Comparison of ENCODE assay signal across 17 cellular contexts in genomic region chr6:95815389-95816056, GRCh38.
A peak's percentile ranks its signal among the peaks of the same experiment; 100 is the strongest.
DNase-seq lines count a peak whose midpoint lies in the region; TF ChIP-seq lines count a peak whose summit lies in the region.
"Had no signal": no experiment of that assay in that cellular context is flagged by ENCODE, and none has a peak within 500 bp of the region (broad histone marks: within the 10 kb centered on the region; RNA-seq: fewer than 3 reads in every experiment).

No MANE protein-coding gene starts in this region.

- TF ChIP-seq RAD21 in liver (IDR thresholded peaks at IDR 0.05): peak; percentile 63 to 65

- no peaks in the 10 kb centered on the region for H3K9me2 ChIP-seq in hepatocyte (replicated peaks; ENCODE audit: insufficient read depth)

- WGBS in hepatocyte (ENCODE audit: low lambda C conversion rate, missing lambda C conversion rate): 79% methylated on average over 3 of the region's 3 CpGs
- WGBS in liver: 38% methylated on average over 3 of the region's 3 CpGs
- 67 to 69% methylated on average over 3 of the region's 3 CpGs for WGBS in thyroid gland, 2 donors

- no peak overlapping the region for H3K27ac ChIP-seq in hepatocyte
- H3K27ac ChIP-seq in liver (ENCODE audit: low read depth in 1 of 2, low read length in 2 of 2): peak overlapping the region; percentile 36 to 41
- no peak overlapping the region for H3K27ac ChIP-seq in thyroid gland
- H3K27ac ChIP-seq: 22Rv1, A549, BLaER1 had no signal

- DNase-seq in GDM1 (lab: John Stamatoyannopoulos, UW) (peak; percentile 2), hepatocyte (ENCODE audit: low spot score) (peak; percentile 17), thyroid gland (peak; percentile 19), NCI-H2196 (lab: John Stamatoyannopoulos, UW; ENCODE audit: unreplicated experiment) (no peak), NCI-H748 (lab: John Stamatoyannopoulos, UW; ENCODE audit: unreplicated experiment) (no peak), Ammon's horn (ENCODE audit: low spot score) (no peak)
- DNase-seq: AML-193; CD4-positive, alpha-beta memory T cell; DMS153; DMS79 treated with DMSO at 0.1 percent for 48 hours; HFFc6; KG1 had no signal

- no peak overlapping the region for H3K9ac ChIP-seq in liver (ENCODE audit: low read depth in 1 of 2, low read length in 2 of 2)
- H3K9ac ChIP-seq: BLaER1 had no signal

- H3K36me3 ChIP-seq in hepatocyte (replicated peaks; ENCODE audit: insufficient read depth, low read depth) (no peaks in the 10 kb centered on the region), liver (ENCODE audit: control insufficient read depth in 4 of 4, insufficient read depth in 3 of 4, low read depth in 1 of 4, low read length in 3 of 4) (no peaks in the 10 kb centered on the region), thyroid gland (no peaks in the 10 kb centered on the region)
- H3K36me3 ChIP-seq: BLaER1 had no signal

- H2AFZ ChIP-seq in hepatocyte: no peak overlapping the region
- H2AFZ ChIP-seq: GM23338 had no signal

- no peaks in the 10 kb centered on the region for H3K9me3 ChIP-seq in hepatocyte (ENCODE audit: low read depth)
- no peaks in the 10 kb centered on the region for H3K9me3 ChIP-seq in liver (ENCODE audit: control insufficient read depth in 4 of 4, low read length in 3 of 4)
- no peaks in the 10 kb centered on the region for H3K9me3 ChIP-seq in thyroid gland
- H3K9me3 ChIP-seq: A549, BLaER1 had no signal

- H3K4me1 ChIP-seq in hepatocyte (ENCODE audit: insufficient read depth) (no peaks in the 10 kb centered on the region), liver (ENCODE audit: control insufficient read depth in 4 of 4, insufficient read depth in 4 of 4, low read length in 3 of 4) (peaks cover 0 to 10% (median 2%) of the 10 kb centered on the region in 4 donors), thyroid gland (no peaks in the 10 kb centered on the region)
- H3K4me1 ChIP-seq: A549 had no signal

- intact Hi-C loops in thyroid gland (cut with DNase I): no loop called here

- no peak for TF ChIP-seq POLR2A in thyroid gland (IDR thresholded peaks at IDR 0.05)

- no peak for TF ChIP-seq CTCF in hepatocyte (IDR thresholded peaks at IDR 0.05; ENCODE audit: poor library complexity)
- TF ChIP-seq CTCF in liver (IDR thresholded peaks at IDR 0.05; ENCODE audit: low read depth, low read length, missing input control): no peak
- TF ChIP-seq CTCF in thyroid gland (IDR thresholded peaks at IDR 0.05): no peak

- H4K20me1 ChIP-seq in hepatocyte (ENCODE audit: insufficient read depth, poor library complexity, severe bottlenecking): no peaks in the 10 kb centered on the region
- H4K20me1 ChIP-seq: BLaER1 had no signal

- H3K79me2 ChIP-seq in hepatocyte: no peaks in the 10 kb centered on the region

- H3K4me2 ChIP-seq in hepatocyte: peak overlapping the region; percentile 2
- H3K4me2 ChIP-seq: A549, BLaER1, GM23338 had no signal

- H3K4me3 ChIP-seq in hepatocyte (no peak overlapping the region), liver (ENCODE audit: low read depth in 1 of 3, low read length in 3 of 3) (no peak overlapping the region), thyroid gland (replicated peaks in 1 of 3) (no peak overlapping the region)
- H3K4me3 ChIP-seq: A549, BLaER1, GM23338 had no signal

- H3K27me3 ChIP-seq in hepatocyte (no peaks in the 10 kb centered on the region), liver (ENCODE audit: control insufficient read depth in 4 of 4, insufficient read depth in 4 of 4, low read length in 3 of 4) (no peaks in the 10 kb centered on the region), thyroid gland (no peaks in the 10 kb centered on the region)
- H3K27me3 ChIP-seq: BLaER1 had no signal

TF ChIP-seq in liver, 16 proteins besides CTCF, POLR2A, EP300 and RAD21:
- TF ChIP-seq EGR1 (IDR thresholded peaks at IDR 0.05; ENCODE audit: low read depth in 2 of 2) (peak in 1 of 2 donors; percentile 78), GABPA (IDR thresholded peaks at IDR 0.05 in 1 of 2, conservative IDR thresholded peaks at IDR 0.05 in 1 of 2) (peak in 1 of 2 donors; percentile 44), NR2F2 (IDR thresholded peaks at IDR 0.05) (peak; percentile 81), FOXA1 (IDR thresholded peaks at IDR 0.05) (peak; percentile 95), ZBTB33 (IDR thresholded peaks at IDR 0.05) (peak; percentile 86), TAF1 (conservative IDR thresholded peaks at IDR 0.05) (no peak), HNF4A (conservative IDR thresholded peaks at IDR 0.05) (peak; percentile 96 to 98), ATF3 (IDR thresholded peaks at IDR 0.05) (no peak), YY1 (IDR thresholded peaks at IDR 0.05) (peak; percentile 80), FOXA2 (IDR thresholded peaks at IDR 0.05) (peak; percentile 98), MAX (IDR thresholded peaks at IDR 0.05) (peak; percentile 88), JUND (IDR thresholded peaks at IDR 0.05) (peak; percentile 80 to 87), HNF4G (IDR thresholded peaks at IDR 0.05) (peak; percentile 85), SP1 (IDR thresholded peaks at IDR 0.05) (peak; percentile 99), REST (IDR thresholded peaks at IDR 0.05) (peak; percentile 89), RXRA (IDR thresholded peaks at IDR 0.05) (peak; percentile 100)

Comparison
In these comparisons a context has a peak if more than half of its experiments do, and no peak if none do; other contexts are left out.
1. DNase-seq: peak in GDM1 (single experiment), hepatocyte (single experiment) and thyroid gland (2 of 2); none in NCI-H2196 (single experiment), NCI-H748 (single experiment) and Ammon's horn (single experiment).
2. H3K27ac ChIP-seq: peak in liver (2 of 2); none in hepatocyte (single experiment) and thyroid gland (0 of 3).